Comparison of ENCODE assay signal across 12 cellular contexts in the genomic region with DNA sequence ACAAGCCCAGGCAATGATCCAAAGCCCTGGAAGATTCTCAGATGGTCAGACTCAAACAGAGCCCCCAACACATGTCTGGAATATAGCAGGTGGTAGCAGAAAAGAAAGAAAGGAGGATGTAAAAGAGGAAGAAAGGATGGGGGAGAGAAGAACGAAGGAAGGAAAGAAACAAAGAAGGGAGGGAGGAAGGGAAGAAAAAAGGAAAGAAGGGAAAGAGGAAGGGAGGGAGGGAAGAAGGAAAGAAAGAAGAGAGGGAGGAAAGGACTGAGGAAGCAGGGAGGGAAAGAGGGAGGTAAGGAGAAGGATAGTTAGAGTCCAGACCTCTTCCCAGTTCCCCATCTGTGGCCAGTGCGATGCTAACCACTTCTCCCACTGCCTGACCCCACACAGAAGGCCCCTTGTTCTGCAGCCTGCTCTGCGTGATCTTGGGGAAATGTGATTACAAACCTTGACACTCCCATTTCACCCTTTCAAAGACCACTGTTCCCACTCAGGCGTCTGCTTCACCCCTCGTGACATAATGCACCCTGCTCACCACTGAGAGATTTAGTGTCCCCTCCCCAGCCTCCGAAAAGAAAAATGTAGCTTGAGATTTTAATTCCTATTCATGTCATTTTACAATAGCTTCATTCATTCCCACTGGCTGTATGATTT.
"Had no signal": no experiment of that assay in that cellular context is flagged by ENCODE, and none has a peak within 500 bp of the region (broad histone marks: within the 10 kb centered on the region; RNA-seq: fewer than 3 reads in every experiment).

No MANE protein-coding gene starts in this region.

- H3K36me3 ChIP-seq: tibial artery had no signal

- ATAC-seq: activated naive CD4-positive, alpha-beta T cell treated with anti-CD3 and anti-CD28 coated beads, Interleukin-2, amount 50 U/mL, for 72 hours; natural killer cell had no signal

- FAIRE-seq: TTC549 had no signal

- H3K27ac ChIP-seq: tibial artery had no signal

- H3K4me3 ChIP-seq: tibial artery had no signal

- H3K9me3 ChIP-seq: tibial artery had no signal

- H3K4me1 ChIP-seq: tibial artery had no signal

- DNase-seq: activated CD4-positive, alpha-beta T cell treated with anti-CD3 and anti-CD28 coated beads, Interleukin-2, amount 50 U/mL, for 1 hour; activated CD4-positive, CD25-positive, alpha-beta regulatory T cell; activated effector memory CD4-positive, alpha-beta T cell treated with Interleukin-2 at 50 U/mL for 16 hours; activated T-cell treated with anti-CD3 and anti-CD28 coated beads, Interleukin-2, amount 50 U/mL, for 1 hour; dermis blood vessel endothelial cell; hippocampal formation; kidney glomerular epithelial cell; natural killer cell; stimulated activated CD4-positive, alpha-beta T cell treated with anti-CD3 and anti-CD28 coated beads, Interleukin-4, amount 100 ng/mL, for 1 hour; tibial artery had no signal
